8 cellular contexts compared by ENCODE assay signal in genomic region chr10:101272229-101272868, GRCh38. TPM values are rescaled to one million over a fixed set of nuclear protein-coding genes. Genes with fewer than 3 reads are reported as not detected.
DNase-seq lines count a peak whose midpoint lies in the region; ATAC-seq and TF ChIP-seq lines count a peak whose summit lies in the region.

No MANE protein-coding gene starts in this region.

- H2AFZ ChIP-seq in parathyroid adenoma, result peak overlapping the region; percentile 39

- WGBS in upper lobe of left lung, 2 donors, result 34 to 41% methylated on average over 13 of the region's 13 CpGs

- no peaks in the 10 kb centered on the region for H3K79me2 ChIP-seq in parathyroid adenoma

- H3K27ac Mint-ChIP-seq in activated T-helper 2 cell treated with anti-CD3 and anti-CD28 coated beads, Interferon-gamma antibody, Interleukin-2, Interleukin-4, amounts not matched to agents 10 μg/mL and 5 μg/mL and 100 μg/mL, durations not matched to agents 14 hours and 24 hours and 36 hours, result no peak overlapping the region

- no peaks in the 10 kb centered on the region for H3K36me3 ChIP-seq in parathyroid adenoma (ENCODE audit: control insufficient read depth, insufficient read depth, low read length)
- no peaks in the 10 kb centered on the region for H3K36me3 ChIP-seq in upper lobe of left lung

- intact Hi-C loops in activated T-helper 2 cell treated with anti-CD3 and anti-CD28 coated beads, Interferon-gamma antibody, Interleukin-2, Interleukin-4, amounts not matched to agents 10 μg/mL and 5 μg/mL and 100 μg/mL, durations not matched to agents 14 hours and 24 hours and 36 hours (cut with micrococcal nuclease), result loop anchor here (2.0 kb wide), 1 partner anchor 172 kb away; no protein-coding TSS in a partner anchor

- H3K4me1 ChIP-seq in foreskin keratinocyte, result no peaks in the 10 kb centered on the region
- no peaks in the 10 kb centered on the region for H3K4me1 ChIP-seq in parathyroid adenoma
- no peaks in the 10 kb centered on the region for H3K4me1 ChIP-seq in upper lobe of left lung

- H3K27me3 ChIP-seq in foreskin keratinocyte, result peaks cover 14% of the 10 kb centered on the region
- H3K27me3 ChIP-seq in parathyroid adenoma (ENCODE audit: control insufficient read depth, insufficient read depth, low read length), result no peaks in the 10 kb centered on the region
- no peaks in the 10 kb centered on the region for H3K27me3 ChIP-seq in upper lobe of left lung

- TF ChIP-seq EP300 in upper lobe of left lung (IDR thresholded peaks at IDR 0.05), result no peak

- H3K9me3 ChIP-seq in parathyroid adenoma (ENCODE audit: control insufficient read depth, low read length) (no peaks in the 10 kb centered on the region), upper lobe of left lung (no peaks in the 10 kb centered on the region)

- H3K9me3 Mint-ChIP-seq in activated T-helper 2 cell treated with anti-CD3 and anti-CD28 coated beads, Interferon-gamma antibody, Interleukin-2, Interleukin-4, amounts not matched to agents 10 μg/mL and 5 μg/mL and 100 μg/mL, durations not matched to agents 14 hours and 24 hours and 36 hours, result no peaks in the 10 kb centered on the region

- no peak for TF ChIP-seq POLR2A in upper lobe of left lung (IDR thresholded peaks at IDR 0.05)

- H3K9ac ChIP-seq in parathyroid adenoma, result no peak overlapping the region

- ATAC-seq in foreskin keratinocyte, result peak; percentile 74
- peak; percentile 81 to 82 for ATAC-seq in upper lobe of left lung (ENCODE audit: low FRiP score in 2 of 2)
- ATAC-seq in GM21367 (IDR thresholded peaks at IDR 0.05; ENCODE audit: unreplicated experiment), result no peak

- CTCF ChIA-PET in RWPE1 (lab: Yijun Ruan, JAX), result interaction anchor here (0.5 to 2.9 kb wide), 16 partner anchors 8 to 376 kb away, joined by 3 to 8 read pairs (median 4); no protein-coding TSS in a partner anchor

- peak; percentile 84 for DNase-seq in DMS153 treated with DMSO at 0.1 percent for 48 hours (lab: John Stamatoyannopoulos, UW; ENCODE audit: unreplicated experiment)
- peak; percentile 84 for DNase-seq in HuH-7.5 (ENCODE audit: low spot score)
- DNase-seq in RWPE1 (ENCODE audit: low spot score), result peak; percentile 76
- DNase-seq in activated T-helper 2 cell treated with anti-CD3 and anti-CD28 coated beads, Interferon-gamma antibody, Interleukin-2, Interleukin-4, amounts not matched to agents 10 μg/mL and 5 μg/mL and 100 μg/mL, durations not matched to agents 14 hours and 24 hours and 36 hours (ENCODE audit: low spot score), result peak; percentile 32
- DNase-seq in foreskin keratinocyte, result peak in 1 of 2 donors; percentile 25
- peak in 1 of 2 donors; percentile 42 for DNase-seq in upper lobe of left lung

- H3K4me2 ChIP-seq in parathyroid adenoma (ENCODE audit: low read length), result no peak overlapping the region

- H3K4me3 ChIP-seq in parathyroid adenoma (ENCODE audit: low read depth, low read length) (no peak overlapping the region), upper lobe of left lung (no peak overlapping the region)

- H3K4me3 Mint-ChIP-seq in activated T-helper 2 cell treated with anti-CD3 and anti-CD28 coated beads, Interferon-gamma antibody, Interleukin-2, Interleukin-4, amounts not matched to agents 10 μg/mL and 5 μg/mL and 100 μg/mL, durations not matched to agents 14 hours and 24 hours and 36 hours (ENCODE audit: low read depth), result no peak overlapping the region

- peaks cover 1% of the 10 kb centered on the region for H3K4me1 Mint-ChIP-seq in activated T-helper 2 cell treated with anti-CD3 and anti-CD28 coated beads, Interferon-gamma antibody, Interleukin-2, Interleukin-4, amounts not matched to agents 10 μg/mL and 5 μg/mL and 100 μg/mL, durations not matched to agents 14 hours and 24 hours and 36 hours (ENCODE audit: low read depth)

- POLR2A ChIA-PET in RWPE1 (lab: Yijun Ruan, JAX; ENCODE audit: low non-redundant PET), result no interaction called here

- peak; percentile 66 for TF ChIP-seq CTCF in RWPE1 (conservative IDR thresholded peaks at IDR 0.05; ENCODE audit: low read depth)
- TF ChIP-seq CTCF in foreskin keratinocyte (conservative IDR thresholded peaks at IDR 0.05), result peak; percentile 77
- TF ChIP-seq CTCF in parathyroid adenoma (IDR thresholded peaks at IDR 0.05), result peak; percentile 68
- peak; percentile 61 to 80 (median 70) for TF ChIP-seq CTCF in upper lobe of left lung (IDR thresholded peaks at IDR 0.05)

- H3K36me3 Mint-ChIP-seq in activated T-helper 2 cell treated with anti-CD3 and anti-CD28 coated beads, Interferon-gamma antibody, Interleukin-2, Interleukin-4, amounts not matched to agents 10 μg/mL and 5 μg/mL and 100 μg/mL, durations not matched to agents 14 hours and 24 hours and 36 hours (ENCODE audit: low read depth), result no peaks in the 10 kb centered on the region

- H3K27me3 Mint-ChIP-seq in activated T-helper 2 cell treated with anti-CD3 and anti-CD28 coated beads, Interferon-gamma antibody, Interleukin-2, Interleukin-4, amounts not matched to agents 10 μg/mL and 5 μg/mL and 100 μg/mL, durations not matched to agents 14 hours and 24 hours and 36 hours (ENCODE audit: low read depth), result peaks cover 26% of the 10 kb centered on the region

- H3K27ac ChIP-seq in RWPE1, result no peak overlapping the region
- H3K27ac ChIP-seq in foreskin keratinocyte, result no peak overlapping the region
- no peak overlapping the region for H3K27ac ChIP-seq in parathyroid adenoma
- H3K27ac ChIP-seq in upper lobe of left lung, result no peak overlapping the region

RNA-seq across cellular contexts. Expression of gene LBX1, which starts 43.1 kb away (rescaled TPM):
- not detected in 2 replicates for total RNA-seq in activated T-helper 2 cell treated with anti-CD3 and anti-CD28 coated beads, Interferon-gamma antibody, Interleukin-2, Interleukin-4, amounts not matched to agents 10 μg/mL and 5 μg/mL and 100 μg/mL, durations not matched to agents 14 hours and 24 hours and 36 hours
- total RNA-seq in foreskin keratinocyte (not detected in 2 replicates), upper lobe of left lung (under 1 TPM in 2 of 6 donors, not detected in 4; 0.11 to 0.20 TPM)
- not detected in 2 replicates for polyA plus RNA-seq in foreskin keratinocyte
